1 cellular context compared by ENCODE assay signal in the genomic region with DNA sequence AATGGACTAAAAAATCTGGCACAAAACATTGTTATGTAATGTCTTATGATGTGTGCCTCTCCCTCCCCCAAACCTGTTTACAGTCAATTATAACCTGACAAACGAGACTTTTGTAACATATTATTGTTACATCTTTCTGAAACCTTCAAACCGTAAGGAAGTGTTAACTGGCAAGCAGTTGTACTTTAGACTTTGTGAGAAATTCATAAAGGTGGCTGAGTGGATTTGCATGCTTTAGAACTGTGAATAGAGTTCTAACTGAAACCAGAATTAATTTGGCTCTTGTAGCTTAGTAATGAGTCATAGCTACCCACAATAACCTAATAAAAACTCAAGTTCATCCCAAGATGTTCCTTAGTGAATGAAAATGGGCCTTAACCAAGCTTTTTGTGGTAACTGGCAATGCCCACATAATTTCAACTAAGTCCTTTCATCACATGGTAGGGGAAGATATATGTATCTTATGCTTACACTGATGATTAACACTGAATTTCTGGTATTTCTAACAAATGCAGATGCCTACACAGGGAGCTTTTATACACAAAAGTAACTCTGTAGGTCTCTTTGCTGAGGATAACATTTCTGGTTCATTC.
TF ChIP-seq lines count a peak whose summit lies in the region.

No MANE protein-coding gene starts in this region.

TF ChIP-seq in WTC11, 78 proteins besides CTCF, POLR2A, EP300 and RAD21 (continued from another document):
- TF ChIP-seq TCF7 (CRISPR knock-in tag; IDR thresholded peaks at IDR 0.05; ENCODE audit: low read depth) (no peak), ZNF671 (CRISPR knock-in tag; IDR thresholded peaks at IDR 0.05) (no peak), IRF2 (CRISPR knock-in tag; IDR thresholded peaks at IDR 0.05; ENCODE audit: borderline replicate concordance, low read depth) (no peak), CBFB (CRISPR knock-in tag; IDR thresholded peaks at IDR 0.05; ENCODE audit: low read depth) (no peak)
- TF ChIP-seq, protein P1, sequence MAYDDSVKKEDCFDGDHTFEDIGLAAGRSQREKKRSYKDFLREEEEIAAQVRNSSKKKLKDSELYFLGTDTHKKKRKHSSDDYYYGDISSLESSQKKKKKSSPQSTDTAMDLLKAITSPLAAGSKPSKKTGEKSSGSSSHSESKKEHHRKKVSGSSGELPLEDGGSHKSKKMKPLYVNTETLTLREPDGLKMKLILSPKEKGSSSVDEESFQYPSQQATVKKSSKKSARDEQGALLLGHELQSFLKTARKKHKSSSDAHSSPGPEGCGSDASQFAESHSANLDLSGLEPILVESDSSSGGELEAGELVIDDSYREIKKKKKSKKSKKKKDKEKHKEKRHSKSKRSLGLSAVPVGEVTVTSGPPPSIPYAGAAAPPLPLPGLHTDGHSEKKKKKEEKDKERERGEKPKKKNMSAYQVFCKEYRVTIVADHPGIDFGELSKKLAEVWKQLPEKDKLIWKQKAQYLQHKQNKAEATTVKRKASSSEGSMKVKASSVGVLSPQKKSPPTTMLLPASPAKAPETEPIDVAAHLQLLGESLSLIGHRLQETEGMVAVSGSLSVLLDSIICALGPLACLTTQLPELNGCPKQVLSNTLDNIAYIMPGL (CRISPR knock-in tag; IDR thresholded peaks at IDR 0.05) = no peak
- TF ChIP-seq, protein P2, sequence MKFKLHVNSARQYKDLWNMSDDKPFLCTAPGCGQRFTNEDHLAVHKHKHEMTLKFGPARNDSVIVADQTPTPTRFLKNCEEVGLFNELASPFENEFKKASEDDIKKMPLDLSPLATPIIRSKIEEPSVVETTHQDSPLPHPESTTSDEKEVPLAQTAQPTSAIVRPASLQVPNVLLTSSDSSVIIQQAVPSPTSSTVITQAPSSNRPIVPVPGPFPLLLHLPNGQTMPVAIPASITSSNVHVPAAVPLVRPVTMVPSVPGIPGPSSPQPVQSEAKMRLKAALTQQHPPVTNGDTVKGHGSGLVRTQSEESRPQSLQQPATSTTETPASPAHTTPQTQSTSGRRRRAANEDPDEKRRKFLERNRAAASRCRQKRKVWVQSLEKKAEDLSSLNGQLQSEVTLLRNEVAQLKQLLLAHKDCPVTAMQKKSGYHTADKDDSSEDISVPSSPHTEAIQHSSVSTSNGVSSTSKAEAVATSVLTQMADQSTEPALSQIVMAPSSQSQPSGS (CRISPR knock-in tag; IDR thresholded peaks at IDR 0.05; ENCODE audit: borderline replicate concordance, low read depth) = no peak
